In genomic region chr22:27598792-27599191, GRCh38 we compare ENCODE assay signal across 20 cellular contexts.
"Had no signal": no experiment of that assay in that cellular context is flagged by ENCODE, and none has a peak within 500 bp of the region (broad histone marks: within the 10 kb centered on the region; RNA-seq: fewer than 3 reads in every experiment).

No MANE protein-coding gene starts in this region.

- H3K36me3 ChIP-seq: neural progenitor cell, ovary, right atrium auricular region, sigmoid colon had no signal

- DNase-seq: dorsolateral prefrontal cortex; effector CD8-positive, alpha-beta T cell; foreskin melanocyte; head of caudate nucleus; left colon; left ventricle myocardium superior; mesenchymal stem cell; midbrain; nucleus accumbens; ovary; sigmoid colon; stimulated activated CD4-positive, alpha-beta T cell treated with anti-CD3 and anti-CD28 coated beads, Interleukin-2, amount 100 ng/mL, for 48 hours; stimulated activated naive CD4-positive, alpha-beta T cell treated with Interleukin-2 at 50 U/mL for 16 hours; trophoblast cell had no signal

- H3K9ac ChIP-seq: neural progenitor cell had no signal

- H3K9me3 ChIP-seq: ovary, right atrium auricular region, sigmoid colon had no signal

- H3K4me3 ChIP-seq: dorsolateral prefrontal cortex, hepatocyte, lung, neural progenitor cell, ovary, right atrium auricular region, sigmoid colon, skin epidermis had no signal

- ATAC-seq: left colon; left ventricle myocardium superior; natural killer cell treated with Interleukin-12 subunit alpha and Interleukin-12 subunit beta and Interleukin-15 and Interleukin-18, amount 100 ng/mL, for 72 hours had no signal

- H3K27ac ChIP-seq: dorsolateral prefrontal cortex, hepatocyte, neural progenitor cell, ovary, right atrium auricular region, sigmoid colon, skin epidermis had no signal
